In genomic region chr21:46181436-46181835, GRCh38 we compare ENCODE assay signal across 19 cellular contexts. TPM values are rescaled to one million over a fixed set of nuclear protein-coding genes. Genes with fewer than 3 reads are reported as not detected.
DNase-seq lines count a peak whose midpoint lies in the region; ATAC-seq and TF ChIP-seq lines count a peak whose summit lies in the region.
"Had no signal": no experiment of that assay in that cellular context is flagged by ENCODE, and none has a peak within 500 bp of the region (broad histone marks: within the 10 kb centered on the region; RNA-seq: fewer than 3 reads in every experiment).

No MANE protein-coding gene starts in this region.

- peaks cover 7% of the 10 kb centered on the region; the same call in 1 of the 2 replicates for H3K4me1 ChIP-seq in IMR-90 (ENCODE audit: control insufficient read depth, insufficient read depth, low read length)
- H3K4me1 ChIP-seq in SJCRH30: no peaks in the 10 kb centered on the region

- no peak overlapping the region for H3K14ac ChIP-seq in IMR-90 (replicated peaks; ENCODE audit: low read depth, low read length)

- in situ Hi-C loops in IMR-90 (cut with MboI; ENCODE audit: low sequenced_read_pairs): no loop called here

- no peak overlapping the region for H3K27ac ChIP-seq in IMR-90 (ENCODE audit: insufficient read depth, low read length)
- no peak overlapping the region for H3K27ac ChIP-seq in SJCRH30
- H3K27ac ChIP-seq: BLaER1 had no signal

- intact Hi-C loops in IMR-90 (cut with micrococcal nuclease) (no loop called here), sciatic nerve (cut with DNase I) (no loop called here)

- H3K4me3 Mint-ChIP-seq in T-helper 17 cell: no peak overlapping the region
- H3K4me3 Mint-ChIP-seq: CD8-positive, alpha-beta T cell; HFFc6 had no signal

- H3K4me2 ChIP-seq in IMR-90 (ENCODE audit: low read depth, low read length): no peak overlapping the region
- H3K4me2 ChIP-seq: BLaER1 had no signal

- H3K27ac Mint-ChIP-seq in T-helper 17 cell: no peak overlapping the region
- H3K27ac Mint-ChIP-seq: CD8-positive, alpha-beta T cell; HFFc6 had no signal

- TF ChIP-seq CTCF in IMR-90 (conservative IDR thresholded peaks at IDR 0.05; ENCODE audit: low read depth, low read length): no peak

- no peak overlapping the region for H2BK5ac ChIP-seq in IMR-90 (ENCODE audit: low read depth, low read length, poor library complexity, severe bottlenecking)

- no peaks in the 10 kb centered on the region for H3K36me3 Mint-ChIP-seq in T-helper 17 cell (ENCODE audit: low read depth)

- H3K4me1 Mint-ChIP-seq in T-helper 17 cell: no peaks in the 10 kb centered on the region

- POLR2A ChIA-PET in IMR-90 (lab: Charles Lee; ENCODE audit: unreplicated experiment): no interaction called here

- ATAC-seq in IMR-90 (ENCODE audit: low read depth) (no peak), sciatic nerve (no peak), T-helper 17 cell (no peak)
- ATAC-seq: CD8-positive, alpha-beta T cell; GM12878; Right ventricle myocardium inferior had no signal

- peak overlapping the region; percentile 16 for H2AK9ac ChIP-seq in IMR-90 (replicated peaks; ENCODE audit: low read depth, low read length, poor library complexity)

- peaks cover 4% of the 10 kb centered on the region for H3K9me1 ChIP-seq in IMR-90 (ENCODE audit: insufficient read depth, low read length)

- no peaks in the 10 kb centered on the region for H4K20me1 ChIP-seq in IMR-90 (ENCODE audit: insufficient read depth, low read length)
- H4K20me1 ChIP-seq: BLaER1 had no signal

- H2BK15ac ChIP-seq in IMR-90 (ENCODE audit: low read depth, low read length): no peak overlapping the region

- no peak for TF ChIP-seq RAD21 in IMR-90 (IDR thresholded peaks at IDR 0.05; ENCODE audit: low read length)

- H3K4me3 ChIP-seq in IMR-90 (ENCODE audit: insufficient read depth, low read depth, low read length) (no peak overlapping the region), SJCRH30 (no peak overlapping the region)
- H3K4me3 ChIP-seq: BLaER1, GM12878 had no signal

- no peak overlapping the region for H2AK5ac ChIP-seq in IMR-90 (ENCODE audit: low read depth, low read length)

- H3K18ac ChIP-seq in IMR-90 (ENCODE audit: low read depth, low read length): no peak overlapping the region

- no peak for TF ChIP-seq POLR2A in IMR-90 (IDR thresholded peaks at IDR 0.05; ENCODE audit: low read depth, low read length)

- CTCF ChIA-PET in IMR-90 (lab: Yijun Ruan, JAX): no interaction called here

- H3K36me3 ChIP-seq in IMR-90 (ENCODE audit: control insufficient read depth, insufficient read depth, low read length) (no peaks in the 10 kb centered on the region), SJCRH30 (no peaks in the 10 kb centered on the region; the same call in 1 of the 2 replicates)
- H3K36me3 ChIP-seq: BLaER1 had no signal

- no peak overlapping the region for H3K23ac ChIP-seq in IMR-90 (ENCODE audit: low read depth, low read length)

- WGBS in IMR-90 (ENCODE audit: extremely low coverage in 2 of 2, insufficient read length in 1 of 2), 2 experiments: 85% methylated on average over 6 of the region's 19 CpGs; no CpG with 5 or more reads in 1 of the 2 experiments

- H3K27me3 ChIP-seq in IMR-90 (ENCODE audit: control insufficient read depth, insufficient read depth, low read length) (no peaks in the 10 kb centered on the region), SJCRH30 (no peaks in the 10 kb centered on the region)

- no peak overlapping the region for H2AFZ ChIP-seq in IMR-90 (replicated peaks; ENCODE audit: low read length, poor library complexity)

- no peak overlapping the region for H4K91ac ChIP-seq in IMR-90 (ENCODE audit: insufficient read depth, low read depth, low read length)

- H3K4ac ChIP-seq in IMR-90 (ENCODE audit: low read depth, low read length): no peak overlapping the region

- no peak overlapping the region for H4K8ac ChIP-seq in IMR-90 (ENCODE audit: low read depth in 2 of 2, low read length in 2 of 2)

- H2BK120ac ChIP-seq in IMR-90 (ENCODE audit: low read depth, low read length): no peak overlapping the region

- no peak overlapping the region for H2BK20ac ChIP-seq in IMR-90 (ENCODE audit: low read depth, low read length)

- H3K9ac ChIP-seq in IMR-90 (ENCODE audit: low read depth, low read length): no peak overlapping the region
- H3K9ac ChIP-seq: BLaER1 had no signal

- BruUV-seq in IMR-90 (replicated peaks; lab: Mats Ljungman, UMichigan): no TSS peak

- no peak overlapping the region for H4K5ac ChIP-seq in IMR-90 (ENCODE audit: low read depth, low read length)

- peak; percentile 60 for DNase-seq in activated effector memory CD4-positive, alpha-beta T cell treated with anti-CD3 and anti-CD28 coated beads, Interleukin-2, amount 50 U/mL, for 16 hours
- no peak for DNase-seq in activated effector memory CD4-positive, alpha-beta T cell treated with Interleukin-2 at 50 U/mL for 16 hours
- DNase-seq in IMR-90: no peak
- peak; percentile 54 for DNase-seq in islet precursor cell
- DNase-seq in sciatic nerve (ENCODE audit: low spot score): peak; percentile 54
- no peak for DNase-seq in middle frontal gyrus (ENCODE audit: extremely low spot score, low spot score)
- no peak for DNase-seq in SJCRH30
- no peak for DNase-seq in T-helper 17 cell
- DNase-seq: CD8-positive, alpha-beta T cell; DMS79 treated with DMSO at 0.1 percent for 48 hours; HFFc6; Kasumi-1; MM.1S; NCI-H1092 treated with DMSO at 0.1 percent for 48 hours; NCI-H2081 treated with DMSO at 0.1 percent for 48 hours; NCI-H524 had no signal

- H3K9me3 ChIP-seq in IMR-90 (ENCODE audit: control insufficient read depth, insufficient read depth, low read length) (peaks cover 2% of the 10 kb centered on the region; the same call in 1 of the 2 replicates), SJCRH30 (replicated peaks) (peaks cover 4% of the 10 kb centered on the region; the same call in 1 of the 2 replicates), T-helper 17 cell (ENCODE audit: control insufficient read depth, low read length, poor library complexity, severe bottlenecking) (no peaks in the 10 kb centered on the region)

- no peaks in the 10 kb centered on the region for H3K27me3 Mint-ChIP-seq in T-helper 17 cell

- H3K79me1 ChIP-seq in IMR-90 (ENCODE audit: low read depth in 1 of 2, low read length in 2 of 2): peaks cover 4 to 8% of the 10 kb centered on the region in 2 experiments; a peak in 3 of 4 replicates

- dilution Hi-C loops in IMR-90 (cut with HindIII; ENCODE audit: low sequenced_read_pairs, unreplicated experiment): no loop called here

- no peak overlapping the region for H3K56ac ChIP-seq in IMR-90 (ENCODE audit: extremely low read depth, insufficient read depth, low read length)

TF ChIP-seq in IMR-90, 13 proteins besides CTCF, POLR2A, EP300 and RAD21 (continues in another document):
- TF ChIP-seq MXI1 (IDR thresholded peaks at IDR 0.05; ENCODE audit: borderline replicate concordance, low read depth, low read length) (no peak), RFX5 (IDR thresholded peaks at IDR 0.05; ENCODE audit: low read depth, low read length) (no peak), NFE2L2 (IDR thresholded peaks at IDR 0.05; ENCODE audit: low read depth, low read length) (no peak), ELK1 (IDR thresholded peaks at IDR 0.05; ENCODE audit: borderline replicate concordance, low read depth, low read length) (no peak), MAFK (IDR thresholded peaks at IDR 0.05; ENCODE audit: low read depth, low read length) (no peak), RCOR1 (IDR thresholded peaks at IDR 0.05; ENCODE audit: insufficient replicate concordance, low read length) (no peak), FOS (IDR thresholded peaks at IDR 0.05; ENCODE audit: low read depth, low read length) (no peak), CEBPB (IDR thresholded peaks at IDR 0.05; ENCODE audit: low read depth, low read length) (no peak), BHLHE40 (IDR thresholded peaks at IDR 0.05; ENCODE audit: low read depth, low read length) (no peak), CHD1 (IDR thresholded peaks at IDR 0.05; ENCODE audit: low read depth, low read length) (no peak), MAZ (IDR thresholded peaks at IDR 0.05; ENCODE audit: borderline replicate concordance, low read depth, low read length) (no peak)
- TF ChIP-seq, protein P1, sequence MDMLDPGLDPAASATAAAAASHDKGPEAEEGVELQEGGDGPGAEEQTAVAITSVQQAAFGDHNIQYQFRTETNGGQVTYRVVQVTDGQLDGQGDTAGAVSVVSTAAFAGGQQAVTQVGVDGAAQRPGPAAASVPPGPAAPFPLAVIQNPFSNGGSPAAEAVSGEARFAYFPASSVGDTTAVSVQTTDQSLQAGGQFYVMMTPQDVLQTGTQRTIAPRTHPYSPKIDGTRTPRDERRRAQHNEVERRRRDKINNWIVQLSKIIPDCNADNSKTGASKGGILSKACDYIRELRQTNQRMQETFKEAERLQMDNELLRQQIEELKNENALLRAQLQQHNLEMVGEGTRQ (IDR thresholded peaks at IDR 0.05; ENCODE audit: low read depth, low read length): no peak

RNA-seq across cellular contexts. Expression of gene SPATC1L, which starts 2.8 kb away (rescaled TPM):
- total RNA-seq in IMR-90 (2012; rRNA removed) (3.1 and 3.8 TPM in 2 replicates), sciatic nerve (9.9 TPM), T-helper 17 cell (1 to 10 TPM; 2.6 to 3.1 TPM)
- polyA plus RNA-seq in IMR-90 (2012; rRNA removed): 17.2 and 23.4 TPM in 2 replicates
- polyA plus RNA-seq in IMR-90 (2012; cell fraction: cytosol; rRNA removed): 28.0 and 38.2 TPM in 2 replicates
- 19.7 and 57.2 TPM in 2 replicates for polyA plus RNA-seq in IMR-90 (2012; cell fraction: nucleus; rRNA removed; ENCODE audit: low replicate concordance)
- total RNA-seq in SJCRH30 (2014; rRNA removed; shearing (Covaris generic)): 22.3 and 27.5 TPM in 2 replicates

RNA-seq across cellular contexts. Expression of gene FTCD, which starts 26.1 kb away (rescaled TPM):
- total RNA-seq in IMR-90 (2012; rRNA removed) (not detected in 2 replicates), sciatic nerve (2.9 TPM), T-helper 17 cell (1 to 10 TPM in 1 of 2 donors, not detected in 1; 1.1 TPM)
- 0.19 and 0.55 TPM in 2 replicates for polyA plus RNA-seq in IMR-90 (2012; rRNA removed)
- 0.16 and 0.28 TPM in 2 replicates for polyA plus RNA-seq in IMR-90 (2012; cell fraction: cytosol; rRNA removed)
- 2.0 and 4.9 TPM in 2 replicates for polyA plus RNA-seq in IMR-90 (2012; cell fraction: nucleus; rRNA removed; ENCODE audit: low replicate concordance)
- not detected in 2 replicates for total RNA-seq in SJCRH30 (2014; rRNA removed; shearing (Covaris generic))

RNA-seq across cellular contexts. Expression of gene LSS, which starts 47.1 kb away (rescaled TPM):
- 35.3 and 43.4 TPM in 2 replicates for total RNA-seq in IMR-90 (2012; rRNA removed)
- polyA plus RNA-seq in IMR-90 (2012; rRNA removed): 58.1 and 62.8 TPM in 2 replicates
- 44.1 and 60.0 TPM in 2 replicates for polyA plus RNA-seq in IMR-90 (2012; cell fraction: cytosol; rRNA removed)
- 141 and 276 TPM in 2 replicates for polyA plus RNA-seq in IMR-90 (2012; cell fraction: nucleus; rRNA removed; ENCODE audit: low replicate concordance)
- 111 TPM for total RNA-seq in sciatic nerve
- total RNA-seq in SJCRH30 (2014; rRNA removed; shearing (Covaris generic)): 30.6 and 41.3 TPM in 2 replicates
- 10 to 100 TPM; 31.1 to 36.8 TPM for total RNA-seq in T-helper 17 cell

Comparison
In these comparisons a context has a peak if more than half of its experiments do, and no peak if none do; other contexts are left out.
1. DNase-seq: peak in activated effector memory CD4-positive, alpha-beta T cell treated with anti-CD3 and anti-CD28 coated beads, Interleukin-2, amount 50 U/mL, for 16 hours (single experiment), islet precursor cell (single experiment) and sciatic nerve (single experiment); none in activated effector memory CD4-positive, alpha-beta T cell treated with Interleukin-2 at 50 U/mL for 16 hours (single experiment), IMR-90 (single experiment), middle frontal gyrus (single experiment), SJCRH30 (0 of 2) and T-helper 17 cell (0 of 3).